1 cellular context compared by ENCODE assay signal in the genomic region with DNA sequence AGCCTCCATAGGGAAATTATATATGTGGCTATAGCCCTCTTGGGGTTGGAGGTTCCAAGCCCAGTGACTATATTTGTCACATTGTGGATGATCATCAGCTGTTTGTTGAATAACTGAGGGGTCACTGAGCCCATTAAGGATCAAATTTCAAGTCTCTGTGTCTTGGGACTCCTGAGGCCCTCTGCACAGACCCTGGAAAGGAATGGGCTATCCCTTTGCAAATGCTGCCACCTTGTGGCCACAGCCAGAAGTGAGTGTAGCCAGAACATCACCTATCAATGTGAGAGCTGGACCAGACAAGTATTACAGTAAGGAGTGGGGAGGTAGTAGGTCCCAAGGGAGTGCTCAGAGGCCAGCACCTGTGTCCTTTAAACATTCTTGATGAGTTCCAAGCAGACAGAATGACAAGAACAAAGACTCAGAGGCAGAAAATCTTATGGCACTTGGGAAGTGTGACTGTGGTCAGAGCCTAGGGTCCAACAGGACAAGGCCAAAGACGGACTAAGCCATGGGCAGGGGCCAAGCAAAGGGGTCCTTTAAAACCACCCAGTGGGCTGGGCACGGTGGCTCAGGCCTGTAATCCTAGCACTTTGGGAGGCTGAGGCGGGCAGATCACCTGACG.
TF ChIP-seq lines count a peak whose summit lies in the region.

No MANE protein-coding gene starts in this region.

TF ChIP-seq in IMR-90, 13 proteins besides CTCF, POLR2A, EP300 and RAD21:
- TF ChIP-seq MAFK (IDR thresholded peaks at IDR 0.05; ENCODE audit: low read depth, low read length), result no peak
- no peak for TF ChIP-seq CHD1 (IDR thresholded peaks at IDR 0.05; ENCODE audit: low read depth, low read length)
- no peak for TF ChIP-seq RFX5 (IDR thresholded peaks at IDR 0.05; ENCODE audit: low read depth, low read length)
- TF ChIP-seq, protein P1, sequence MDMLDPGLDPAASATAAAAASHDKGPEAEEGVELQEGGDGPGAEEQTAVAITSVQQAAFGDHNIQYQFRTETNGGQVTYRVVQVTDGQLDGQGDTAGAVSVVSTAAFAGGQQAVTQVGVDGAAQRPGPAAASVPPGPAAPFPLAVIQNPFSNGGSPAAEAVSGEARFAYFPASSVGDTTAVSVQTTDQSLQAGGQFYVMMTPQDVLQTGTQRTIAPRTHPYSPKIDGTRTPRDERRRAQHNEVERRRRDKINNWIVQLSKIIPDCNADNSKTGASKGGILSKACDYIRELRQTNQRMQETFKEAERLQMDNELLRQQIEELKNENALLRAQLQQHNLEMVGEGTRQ (IDR thresholded peaks at IDR 0.05; ENCODE audit: low read depth, low read length), result no peak
- TF ChIP-seq MXI1 (IDR thresholded peaks at IDR 0.05; ENCODE audit: borderline replicate concordance, low read depth, low read length), result no peak
- TF ChIP-seq, protein P2, sequence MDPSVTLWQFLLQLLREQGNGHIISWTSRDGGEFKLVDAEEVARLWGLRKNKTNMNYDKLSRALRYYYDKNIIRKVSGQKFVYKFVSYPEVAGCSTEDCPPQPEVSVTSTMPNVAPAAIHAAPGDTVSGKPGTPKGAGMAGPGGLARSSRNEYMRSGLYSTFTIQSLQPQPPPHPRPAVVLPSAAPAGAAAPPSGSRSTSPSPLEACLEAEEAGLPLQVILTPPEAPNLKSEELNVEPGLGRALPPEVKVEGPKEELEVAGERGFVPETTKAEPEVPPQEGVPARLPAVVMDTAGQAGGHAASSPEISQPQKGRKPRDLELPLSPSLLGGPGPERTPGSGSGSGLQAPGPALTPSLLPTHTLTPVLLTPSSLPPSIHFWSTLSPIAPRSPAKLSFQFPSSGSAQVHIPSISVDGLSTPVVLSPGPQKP (IDR thresholded peaks at IDR 0.05; ENCODE audit: borderline replicate concordance, low read depth, low read length), result no peak
- TF ChIP-seq SMC3 (IDR thresholded peaks at IDR 0.05; ENCODE audit: low read depth, low read length), result peak; percentile 81
